Comparison of ENCODE assay signal across 2 cellular contexts in the genomic region with DNA sequence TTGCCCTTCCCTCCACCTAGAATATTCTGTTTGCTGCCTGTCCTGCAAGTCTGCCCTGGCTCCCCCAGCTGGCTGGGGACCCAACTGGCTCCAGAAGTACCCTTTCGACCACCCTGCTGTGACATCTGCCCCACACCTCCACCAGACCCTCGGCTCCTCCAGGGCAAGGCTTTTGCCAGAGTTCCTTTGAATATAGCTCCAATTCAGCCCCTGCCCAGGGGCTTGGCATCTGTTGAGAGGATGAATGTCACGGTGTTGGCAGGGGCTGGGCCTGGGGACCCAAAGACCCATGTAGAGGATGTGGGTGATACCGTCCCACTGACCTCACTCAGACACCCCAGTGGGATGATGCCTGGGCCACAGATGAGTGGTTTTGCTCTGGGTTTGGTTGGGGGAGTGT.
TF ChIP-seq lines count a peak whose summit lies in the region.

No MANE protein-coding gene starts in this region.

TF ChIP-seq in SK-N-SH, 30 proteins besides CTCF, POLR2A, EP300 and RAD21:
- no peak for TF ChIP-seq REST (IDR thresholded peaks at IDR 0.05; ENCODE audit: low read depth, low read length)
- no peak for TF ChIP-seq NFIC (IDR thresholded peaks at IDR 0.05; ENCODE audit: borderline replicate concordance)
- no peak for TF ChIP-seq SIN3A (IDR thresholded peaks at IDR 0.05; ENCODE audit: borderline replicate concordance, low read depth, low read length)
- TF ChIP-seq GATA2 (CRISPR knock-in tag; IDR thresholded peaks at IDR 0.05), result no peak
- TF ChIP-seq CHD2 (IDR thresholded peaks at IDR 0.05; ENCODE audit: low read length, partially characterized antibody), result no peak
- TF ChIP-seq TEAD4 (IDR thresholded peaks at IDR 0.05; ENCODE audit: borderline replicate concordance, insufficient read depth), result no peak
- TF ChIP-seq MXI1 (IDR thresholded peaks at IDR 0.05; ENCODE audit: low read depth, low read length), result no peak
- TF ChIP-seq TAF1 (IDR thresholded peaks at IDR 0.05; ENCODE audit: borderline replicate concordance, low read depth, low read length), result no peak
- TF ChIP-seq, protein P1, sequence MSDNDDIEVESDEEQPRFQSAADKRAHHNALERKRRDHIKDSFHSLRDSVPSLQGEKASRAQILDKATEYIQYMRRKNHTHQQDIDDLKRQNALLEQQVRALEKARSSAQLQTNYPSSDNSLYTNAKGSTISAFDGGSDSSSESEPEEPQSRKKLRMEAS (IDR thresholded peaks at IDR 0.05; ENCODE audit: low read depth), result no peak
- no peak for TF ChIP-seq ELF1 (IDR thresholded peaks at IDR 0.05)
- no peak for TF ChIP-seq USF2 (IDR thresholded peaks at IDR 0.05; ENCODE audit: borderline replicate concordance, low read depth, low read length)
- TF ChIP-seq USF1 (IDR thresholded peaks at IDR 0.05; ENCODE audit: borderline replicate concordance, low read depth), result no peak
- TF ChIP-seq TCF12 (IDR thresholded peaks at IDR 0.05), result no peak

TF ChIP-seq in SK-N-SH treated with all-trans-retinoic acid at 6 μM for 48 hours, 23 proteins besides CTCF, POLR2A, EP300 and RAD21:
- TF ChIP-seq ZNF565 (CRISPR knock-in tag; conservative IDR thresholded peaks at IDR 0.05; ENCODE audit: low read depth), result no peak
- no peak for TF ChIP-seq CSDC2 (CRISPR knock-in tag; IDR thresholded peaks at IDR 0.05)
- no peak for TF ChIP-seq ZNF70 (CRISPR knock-in tag; IDR thresholded peaks at IDR 0.05)
- TF ChIP-seq PPARA (CRISPR knock-in tag; IDR thresholded peaks at IDR 0.05; ENCODE audit: borderline replicate concordance), result no peak
- no peak for TF ChIP-seq ZC3H10 (CRISPR knock-in tag; IDR thresholded peaks at IDR 0.05)
- TF ChIP-seq, protein P2, sequence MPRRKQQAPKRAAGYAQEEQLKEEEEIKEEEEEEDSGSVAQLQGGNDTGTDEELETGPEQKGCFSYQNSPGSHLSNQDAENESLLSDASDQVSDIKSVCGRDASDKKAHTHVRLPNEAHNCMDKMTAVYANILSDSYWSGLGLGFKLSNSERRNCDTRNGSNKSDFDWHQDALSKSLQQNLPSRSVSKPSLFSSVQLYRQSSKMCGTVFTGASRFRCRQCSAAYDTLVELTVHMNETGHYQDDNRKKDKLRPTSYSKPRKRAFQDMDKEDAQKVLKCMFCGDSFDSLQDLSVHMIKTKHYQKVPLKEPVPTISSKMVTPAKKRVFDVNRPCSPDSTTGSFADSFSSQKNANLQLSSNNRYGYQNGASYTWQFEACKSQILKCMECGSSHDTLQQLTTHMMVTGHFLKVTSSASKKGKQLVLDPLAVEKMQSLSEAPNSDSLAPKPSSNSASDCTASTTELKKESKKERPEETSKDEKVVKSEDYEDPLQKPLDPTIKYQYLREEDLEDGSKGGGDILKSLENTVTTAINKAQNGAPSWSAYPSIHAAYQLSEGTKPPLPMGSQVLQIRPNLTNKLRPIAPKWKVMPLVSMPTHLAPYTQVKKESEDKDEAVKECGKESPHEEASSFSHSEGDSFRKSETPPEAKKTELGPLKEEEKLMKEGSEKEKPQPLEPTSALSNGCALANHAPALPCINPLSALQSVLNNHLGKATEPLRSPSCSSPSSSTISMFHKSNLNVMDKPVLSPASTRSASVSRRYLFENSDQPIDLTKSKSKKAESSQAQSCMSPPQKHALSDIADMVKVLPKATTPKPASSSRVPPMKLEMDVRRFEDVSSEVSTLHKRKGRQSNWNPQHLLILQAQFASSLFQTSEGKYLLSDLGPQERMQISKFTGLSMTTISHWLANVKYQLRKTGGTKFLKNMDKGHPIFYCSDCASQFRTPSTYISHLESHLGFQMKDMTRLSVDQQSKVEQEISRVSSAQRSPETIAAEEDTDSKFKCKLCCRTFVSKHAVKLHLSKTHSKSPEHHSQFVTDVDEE (CRISPR knock-in tag; IDR thresholded peaks at IDR 0.05), result no peak
- TF ChIP-seq PATZ1 (CRISPR knock-in tag; IDR thresholded peaks at IDR 0.05; ENCODE audit: borderline replicate concordance), result no peak
- TF ChIP-seq ARNTL (CRISPR knock-in tag; IDR thresholded peaks at IDR 0.05; ENCODE audit: borderline replicate concordance, low read depth), result no peak
- TF ChIP-seq ZNF8 (CRISPR knock-in tag; IDR thresholded peaks at IDR 0.05), result no peak
- no peak for TF ChIP-seq ISL1 (CRISPR knock-in tag; IDR thresholded peaks at IDR 0.05)
- no peak for TF ChIP-seq ZFP30 (CRISPR knock-in tag; IDR thresholded peaks at IDR 0.05)
